In the genomic region with DNA sequence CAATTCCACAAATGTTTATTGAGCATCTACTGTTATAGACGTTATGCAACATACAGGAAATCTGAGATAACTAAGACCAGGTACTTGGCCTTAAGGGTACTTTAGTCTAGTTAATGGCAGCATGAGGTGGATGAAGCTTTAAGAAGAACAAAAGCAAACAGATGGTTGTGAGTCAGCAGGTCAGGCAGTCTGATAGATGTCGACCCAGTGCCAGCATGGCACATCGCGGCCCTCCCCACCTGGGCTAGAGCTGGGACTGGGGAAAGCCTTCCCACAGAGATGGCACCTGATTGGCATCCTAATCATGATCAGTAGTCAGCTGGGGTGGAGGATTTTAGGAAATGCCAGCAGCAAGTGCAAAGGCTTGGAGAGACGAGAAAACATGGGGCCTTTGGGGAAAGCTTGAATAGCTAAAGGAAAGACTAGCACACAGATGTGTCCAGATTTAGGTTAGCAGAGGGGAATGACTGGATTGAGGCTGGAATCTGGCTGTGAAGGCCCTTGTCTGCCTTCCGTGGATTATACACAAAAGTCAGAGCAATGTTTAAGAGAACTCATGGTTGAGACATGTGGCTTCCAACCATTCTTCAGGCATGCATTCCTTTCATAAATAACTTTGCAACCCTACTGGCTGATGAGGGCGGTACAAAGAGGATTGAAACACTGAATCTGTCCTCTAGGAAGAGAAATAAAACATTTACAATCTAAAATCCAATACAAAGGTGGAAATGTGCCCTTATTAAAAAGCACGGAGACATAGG, we compare ENCODE assay signal across 1 cellular context.
TF ChIP-seq lines count a peak whose summit lies in the region.

No MANE protein-coding gene starts in this region.

TF ChIP-seq in H1, 55 proteins besides CTCF, POLR2A, EP300 and RAD21 (continued from another document):
- TF ChIP-seq, protein P1, sequence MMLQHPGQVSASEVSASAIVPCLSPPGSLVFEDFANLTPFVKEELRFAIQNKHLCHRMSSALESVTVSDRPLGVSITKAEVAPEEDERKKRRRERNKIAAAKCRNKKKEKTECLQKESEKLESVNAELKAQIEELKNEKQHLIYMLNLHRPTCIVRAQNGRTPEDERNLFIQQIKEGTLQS (IDR thresholded peaks at IDR 0.05; ENCODE audit: insufficient read depth, low read depth, low read length) = no peak
- no peak for TF ChIP-seq TBP (IDR thresholded peaks at IDR 0.05; ENCODE audit: low read depth, low read length)
- TF ChIP-seq ZNF274 (IDR thresholded peaks at IDR 0.05; ENCODE audit: borderline replicate concordance, extremely low read depth, low read length) = no peak
- TF ChIP-seq, protein P2, sequence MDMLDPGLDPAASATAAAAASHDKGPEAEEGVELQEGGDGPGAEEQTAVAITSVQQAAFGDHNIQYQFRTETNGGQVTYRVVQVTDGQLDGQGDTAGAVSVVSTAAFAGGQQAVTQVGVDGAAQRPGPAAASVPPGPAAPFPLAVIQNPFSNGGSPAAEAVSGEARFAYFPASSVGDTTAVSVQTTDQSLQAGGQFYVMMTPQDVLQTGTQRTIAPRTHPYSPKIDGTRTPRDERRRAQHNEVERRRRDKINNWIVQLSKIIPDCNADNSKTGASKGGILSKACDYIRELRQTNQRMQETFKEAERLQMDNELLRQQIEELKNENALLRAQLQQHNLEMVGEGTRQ (IDR thresholded peaks at IDR 0.05; ENCODE audit: low read length) = no peak
- no peak for TF ChIP-seq NANOG (IDR thresholded peaks at IDR 0.05; ENCODE audit: insufficient read depth, low read depth, low read length, poor library complexity, severe bottlenecking)
- no peak for TF ChIP-seq FOSL1 (IDR thresholded peaks at IDR 0.05; ENCODE audit: insufficient read depth, low read depth, low read length)
